Comparison of ENCODE assay signal across 8 cellular contexts in genomic region chr19:4066682-4067395, GRCh38. TPM values are rescaled to one million over a fixed set of nuclear protein-coding genes. Genes with fewer than 3 reads are reported as not detected.
DNase-seq lines count a peak whose midpoint lies in the region; ATAC-seq and TF ChIP-seq lines count a peak whose summit lies in the region.

Gene ZBTB7A, minus strand, starts transcription at chr19:4066899. Its CDS starts 11,667 bp downstream, at chr19:4055232.

- peak within 1 kb of the TSS; percentile 63 for H4K12ac ChIP-seq in trophoblast cell (ENCODE audit: low read depth, low read length)

- H3K27ac ChIP-seq in adipose tissue (ENCODE audit: low read depth, low read length) (peak within 1 kb of the TSS; percentile 29), heart left ventricle (peak within 1 kb of the TSS; percentile 95 to 100 (median 99)), trophoblast cell (ENCODE audit: low read depth, low read length) (peak within 1 kb of the TSS; percentile 82), vagina (peak within 1 kb of the TSS; percentile 99)

- peak within 1 kb of the TSS; percentile 92 for H3K18ac ChIP-seq in trophoblast cell (ENCODE audit: low read length)

- H3K23ac ChIP-seq in trophoblast cell (ENCODE audit: low read length), result no peak within 1 kb of the TSS

- TF ChIP-seq POLR2A in NB4 (IDR thresholded peaks at IDR 0.05; ENCODE audit: extremely low read depth, insufficient read length) (peak; percentile 31), heart left ventricle (IDR thresholded peaks at IDR 0.05) (peak in 1 of 2 donors; percentile 35), vagina (IDR thresholded peaks at IDR 0.05) (no peak)

- 0 to 2% (median 1%) methylated on average over 48 to 85 of the region's 85 CpGs for WGBS in adipose tissue, 3 donors
- 0 to 5% (median 1%) methylated on average over 14 to 84 of the region's 85 CpGs for WGBS in heart left ventricle, 4 donors
- no CpG with 5 or more reads among the region's 85 CpGs for WGBS in trophoblast cell (ENCODE audit: extremely low coverage, insufficient coverage, insufficient read length)

- intact Hi-C loops in T-helper 1 cell treated with Interleukin-12 subunit alpha and Interleukin-12 subunit beta and Interleukin-4 antibody, amounts not matched to agents 30 ng/mL and 1 ng/mL, for 36 hours (cut with micrococcal nuclease), result loop anchor here (1.0 to 2.0 kb wide), 11 partner anchors 11 to 404 kb away; partner anchors contain the start of genes ANKRD24, MAP2K2, PIAS4 and SIRT6
- intact Hi-C loops in heart left ventricle (cut with DNase I) (loop anchor here in 2 of 10 donors (2.0 to 5.0 kb wide), 2 partner anchors 56 to 80 kb away; partner anchors contain the start of gene EEF2 (in 2 of the 2)), vagina (cut with DNase I) (loop anchor here (5.0 kb wide), 1 partner anchor 80 kb away; the partner anchor contains the start of gene EEF2)

- H2BK5ac ChIP-seq in trophoblast cell (ENCODE audit: low read depth, low read length, poor library complexity), result peak within 1 kb of the TSS; percentile 88

- peaks cover 34% of the 10 kb centered on the region for H3K79me2 ChIP-seq in trophoblast cell (ENCODE audit: control insufficient read depth, insufficient read depth, low read length, poor library complexity)

- H3K9ac ChIP-seq in trophoblast cell (ENCODE audit: low read length), result peak within 1 kb of the TSS; percentile 90

- H2BK120ac ChIP-seq in trophoblast cell (ENCODE audit: insufficient read depth, low read length, poor library complexity), result peak within 1 kb of the TSS; percentile 82

- TF ChIP-seq CTCF in NB4 (IDR thresholded peaks at IDR 0.05; ENCODE audit: low read depth, low read length), result no peak
- no peak for TF ChIP-seq CTCF in heart left ventricle (IDR thresholded peaks at IDR 0.05)
- TF ChIP-seq CTCF in vagina (IDR thresholded peaks at IDR 0.05), result no peak

- peak within 1 kb of the TSS; percentile 58 for H2AFZ ChIP-seq in trophoblast cell (ENCODE audit: insufficient read depth, low read length, poor library complexity)

- H3K4me2 ChIP-seq in trophoblast cell (ENCODE audit: low read length), result peak within 1 kb of the TSS; percentile 94

- peak within 1 kb of the TSS; percentile 91 for H2AK5ac ChIP-seq in trophoblast cell (ENCODE audit: low read length)

- ATAC-seq in heart left ventricle (peak; percentile 40 to 65 (median 47)), HG02610 (IDR thresholded peaks at IDR 0.05; ENCODE audit: unreplicated experiment) (no peak)

- DNase-seq in G401 (ENCODE audit: low spot score) (peak; percentile 75), NB4 (ENCODE audit: low read depth) (peak; percentile 86), heart left ventricle (peak; percentile 87 to 93 (median 90)), trophoblast cell (peak; percentile 59 to 83), vagina (ENCODE audit: extremely low spot score in 2 of 2) (peak in 1 of 2 donors; percentile 92)

- H4K8ac ChIP-seq in trophoblast cell (ENCODE audit: low read depth, low read length), result peak within 1 kb of the TSS; percentile 84

- peaks cover 8 to 45% (median 31%) of the 10 kb centered on the region in 12 donors for H3K4me1 ChIP-seq in heart left ventricle
- peaks cover 17 to 23% of the 10 kb centered on the region in 2 experiments for H3K4me1 ChIP-seq in trophoblast cell (ENCODE audit: control insufficient read depth in 1 of 2, insufficient read depth in 2 of 2, low read length in 2 of 2)
- peaks cover 44% of the 10 kb centered on the region for H3K4me1 ChIP-seq in vagina

- H3K79me1 ChIP-seq in trophoblast cell (ENCODE audit: low read length), result peaks cover 24% of the 10 kb centered on the region

- H3K27me3 ChIP-seq in heart left ventricle (no peaks in the 10 kb centered on the region), trophoblast cell (ENCODE audit: insufficient read depth, low read length) (no peaks in the 10 kb centered on the region), vagina (no peaks in the 10 kb centered on the region)

- H3K14ac ChIP-seq in trophoblast cell (ENCODE audit: low read length), result peak within 1 kb of the TSS; percentile 94

- H3K4me3 ChIP-seq in NB4 (ENCODE audit: low read depth, low read length) (peak within 1 kb of the TSS; percentile 55), heart left ventricle (peak within 1 kb of the TSS; percentile 91 to 100 (median 97)), trophoblast cell (ENCODE audit: low read depth, low read length) (peak within 1 kb of the TSS; percentile 86), vagina (peak within 1 kb of the TSS; percentile 99 to 100)

- no peaks in the 10 kb centered on the region for H3K9me3 ChIP-seq in heart left ventricle
- no peaks in the 10 kb centered on the region for H3K9me3 ChIP-seq in trophoblast cell (ENCODE audit: insufficient read depth, low read depth, low read length)
- H3K9me3 ChIP-seq in vagina, result no peaks in the 10 kb centered on the region

- in situ Hi-C loops in G401 (cut with HindIII; ENCODE audit: low sequenced_read_pairs), result loop anchor here (10.0 kb wide), 1 partner anchor 68 kb away; no protein-coding TSS in a partner anchor

- H4K91ac ChIP-seq in trophoblast cell (ENCODE audit: low read depth, low read length), result peak within 1 kb of the TSS; percentile 97

- H3K36me3 ChIP-seq in heart left ventricle, result peaks cover 0 to 9% (median 0%) of the 10 kb centered on the region in 9 donors
- H3K36me3 ChIP-seq in trophoblast cell (ENCODE audit: control insufficient read depth in 1 of 2, insufficient read depth in 2 of 2, low read length in 2 of 2), result peaks cover 6 to 7% of the 10 kb centered on the region in 2 experiments
- H3K36me3 ChIP-seq in vagina, result no peaks in the 10 kb centered on the region

- H2BK12ac ChIP-seq in trophoblast cell (ENCODE audit: low read length), result no peak within 1 kb of the TSS

- peak within 1 kb of the TSS; percentile 87 for H3K4ac ChIP-seq in trophoblast cell (ENCODE audit: low read depth, low read length)

RNA-seq across cellular contexts. Expression of gene ZBTB7A, which starts in this region (rescaled TPM):
- 12.8 and 13.3 TPM in 2 replicates for total RNA-seq in G401 (2014; rRNA removed; shearing (Covaris generic))
- total RNA-seq in T-helper 1 cell treated with Interleukin-12 subunit alpha and Interleukin-12 subunit beta and Interleukin-4 antibody, amounts not matched to agents 30 ng/mL and 1 ng/mL, for 36 hours, result 41.6 and 41.8 TPM in 2 replicates
- polyA plus RNA-seq in adipose tissue (10 to 100 TPM in 2 of 3 donors, 1 to 10 TPM in 1; 7.4 to 21.9 (median 10.8) TPM), heart left ventricle (10 to 100 TPM; 14.6 to 14.7 TPM)
- total RNA-seq in heart left ventricle (10 to 100 TPM; 22.8 to 65.0 (median 29.3) TPM), vagina (60.6 TPM)
- 33.3 and 34.5 TPM in 2 replicates for polyA plus RNA-seq in trophoblast cell (2013)

Comparison
In these comparisons a context has a peak if more than half of its experiments do, and no peak if none do; other contexts are left out.
1. H3K27ac ChIP-seq: peak in every context shown above with its lines; median percentile 99 in heart left ventricle; 99 in vagina; 82 in trophoblast cell; 29 in adipose tissue.